8 cellular contexts compared by ENCODE assay signal in genomic region chr15:66503041-66503648, GRCh38. TPM values are rescaled to one million over a fixed set of nuclear protein-coding genes. Genes with fewer than 3 reads are reported as not detected.
A peak's percentile ranks its signal among the peaks of the same experiment; 100 is the strongest.
DNase-seq lines count a peak whose midpoint lies in the region; ATAC-seq, FAIRE-seq and TF ChIP-seq lines count a peak whose summit lies in the region.
"Not testable (repeated sequence)": the region's sequence is repeated elsewhere in the genome, so short reads cannot be mapped to it uniquely, and the experiment has no call there.

No MANE protein-coding gene starts in this region.

- not testable (repeated sequence) for H4K91ac ChIP-seq in neuronal stem cell (ENCODE audit: low read depth, low read length, poor library complexity)

- dilution Hi-C loops in keratinocyte (cut with MboI; ENCODE audit: extremely low pct_ligation_motif_present, low sequenced_read_pairs), result not testable (repeated sequence)

- H4K20me1 ChIP-seq in keratinocyte (ENCODE audit: control insufficient read depth, extremely low read depth, insufficient read depth, low read length), result peaks cover 19% of the 10 kb centered on the region

- peak overlapping the region; percentile 92 for H3K4me2 ChIP-seq in keratinocyte (ENCODE audit: control insufficient read depth, extremely low read depth, insufficient read depth, low read depth, low read length)
- H3K4me2 ChIP-seq in neuronal stem cell (ENCODE audit: insufficient read depth, low read length, poor library complexity, severe bottlenecking), result peak overlapping the region; percentile 26

- H3K27me3 ChIP-seq in CD4-positive, alpha-beta memory T cell (ENCODE audit: insufficient read depth, low read length); HUES64 (ENCODE audit: insufficient read depth, low read length); adipocyte (replicated peaks; ENCODE audit: control insufficient read depth, insufficient read depth, low read length); keratinocyte (ENCODE audit: control insufficient read depth, extremely low read depth, insufficient read depth, low read length); neuronal stem cell (ENCODE audit: control insufficient read depth in 3 of 3, insufficient read depth in 3 of 3, low read depth in 1 of 3, low read length in 3 of 3); tibial artery: not testable (repeated sequence)

- ATAC-seq in T-cell (replicated peaks in 1 of 4), result not testable (repeated sequence)

- H3K36me3 Mint-ChIP-seq in CD4-positive, alpha-beta memory T cell, result peaks cover 38 to 74% of the 10 kb centered on the region in 2 donors
- H3K36me3 Mint-ChIP-seq in T-cell, result peaks cover 35% of the 10 kb centered on the region

- H2AK5ac ChIP-seq in neuronal stem cell (ENCODE audit: low read depth, low read length), result not testable (repeated sequence)

- peak overlapping the region; percentile 99 for H3K9ac ChIP-seq in HUES64 (ENCODE audit: low read depth, low read length)
- H3K9ac ChIP-seq in adipocyte (ENCODE audit: low read length), result peak overlapping the region; percentile 98
- peak overlapping the region; percentile 98 for H3K9ac ChIP-seq in keratinocyte (ENCODE audit: control insufficient read depth, extremely low read depth, insufficient read depth, low read length)
- H3K9ac ChIP-seq in neuronal stem cell (ENCODE audit: low read depth, low read length, poor library complexity), result not testable (repeated sequence)

- H3K4ac ChIP-seq in neuronal stem cell (ENCODE audit: low read length), result not testable (repeated sequence)

- not testable (repeated sequence) for H3K9me1 ChIP-seq in keratinocyte (ENCODE audit: control insufficient read depth, extremely low read depth, insufficient read depth, low read length)

- H3K79me1 ChIP-seq in neuronal stem cell (ENCODE audit: low read depth, low read length), result not testable (repeated sequence)

- H3K4me3 Mint-ChIP-seq in CD4-positive, alpha-beta memory T cell, result peak overlapping the region; percentile 98 to 100 (median 100)
- H3K4me3 Mint-ChIP-seq in T-cell, result peak overlapping the region; percentile 91 to 100 (median 99)

- not testable (repeated sequence) for DNase-seq in CD4-positive, alpha-beta memory T cell; T-cell; epithelial cell of esophagus (ENCODE audit: low read depth); keratinocyte (ENCODE audit: low read depth, low spot score); neuronal stem cell (ENCODE audit: low spot score); tibial artery
- DNase-seq in adipocyte (ENCODE audit: low read depth), result peak; percentile 7

- peak overlapping the region; percentile 89 for H3K27ac ChIP-seq in CD4-positive, alpha-beta memory T cell (ENCODE audit: low read depth, low read length)
- peak overlapping the region; percentile 97 for H3K27ac ChIP-seq in HUES64 (ENCODE audit: low read depth, low read length)
- peak overlapping the region; percentile 99 for H3K27ac ChIP-seq in keratinocyte (ENCODE audit: control insufficient read depth, insufficient read depth, low read length)
- H3K27ac ChIP-seq in neuronal stem cell (replicated peaks; ENCODE audit: low read length), result not testable (repeated sequence)
- peak overlapping the region; percentile 88 to 90 for H3K27ac ChIP-seq in tibial artery

- peaks cover 53% of the 10 kb centered on the region for H3K36me3 ChIP-seq in CD4-positive, alpha-beta memory T cell (ENCODE audit: insufficient read depth, low read length)
- peaks cover 61% of the 10 kb centered on the region for H3K36me3 ChIP-seq in HUES64 (ENCODE audit: insufficient read depth, low read length)
- peaks cover 49% of the 10 kb centered on the region for H3K36me3 ChIP-seq in adipocyte (ENCODE audit: control insufficient read depth, insufficient read depth, low read length, severe bottlenecking)
- peaks cover 27 to 42% of the 10 kb centered on the region in 2 experiments for H3K36me3 ChIP-seq in keratinocyte (ENCODE audit: control insufficient read depth in 2 of 2, extremely low read depth in 1 of 2, insufficient read depth in 2 of 2, low read length in 2 of 2)
- H3K36me3 ChIP-seq in neuronal stem cell (replicated peaks in 1 of 2; ENCODE audit: control insufficient read depth in 2 of 2, insufficient read depth in 2 of 2, low read length in 2 of 2), result peaks cover 31 to 57% of the 10 kb centered on the region in 2 donors
- H3K36me3 ChIP-seq in tibial artery, result peaks cover 48 to 49% (median 49%) of the 10 kb centered on the region in 3 donors

- H3K18ac ChIP-seq in neuronal stem cell (ENCODE audit: low read length), result not testable (repeated sequence)

- H3K27me3 Mint-ChIP-seq in CD4-positive, alpha-beta memory T cell; T-cell: not testable (repeated sequence)

- POLR2A ChIA-PET in CD4-positive, alpha-beta memory T cell (lab: Charles Lee; ENCODE audit: partially characterized antibody), result interaction anchor here (0.5 to 3.7 kb wide), 8 partner anchors 8 to 209 kb away, joined by 3 to 44 read pairs (median 4); partner anchors contain the start of genes DIS3L and MAP2K1
- POLR2A ChIA-PET in T-cell (lab: Charles Lee), result interaction anchor here in 1 of 2 donors (0.6 to 1.2 kb wide), 3 partner anchors 31 to 149 kb away, joined by 3 to 16 read pairs (median 12); no protein-coding TSS in a partner anchor

- H3K79me2 ChIP-seq in keratinocyte (ENCODE audit: control insufficient read depth, insufficient read depth, low read length), result peaks cover 73% of the 10 kb centered on the region

- not testable (repeated sequence) for FAIRE-seq in keratinocyte (lab: Jason Lieb, UNC)

- 63% methylated on average over 13 of the region's 13 CpGs for WGBS in HUES64
- WGBS in neuronal stem cell (ENCODE audit: extremely low coverage in 2 of 2, insufficient read length in 2 of 2, insufficient replicate concordance in 1 of 2), 2 donors, result no CpG with 5 or more reads among the region's 13 CpGs

- H3K4me1 ChIP-seq in CD4-positive, alpha-beta memory T cell (ENCODE audit: insufficient read depth, low read length), result peaks cover 41% of the 10 kb centered on the region
- not testable (repeated sequence) for H3K4me1 ChIP-seq in HUES64 (ENCODE audit: insufficient read depth, low read length)
- H3K4me1 ChIP-seq in adipocyte (ENCODE audit: control insufficient read depth, insufficient read depth, low read length) (peaks cover 31% of the 10 kb centered on the region), keratinocyte (ENCODE audit: control insufficient read depth, extremely low read depth, insufficient read depth, low read length) (peaks cover 17% of the 10 kb centered on the region), neuronal stem cell (ENCODE audit: control insufficient read depth in 2 of 2, insufficient read depth in 1 of 2, low read depth in 1 of 2, low read length in 2 of 2) (peaks cover 4 to 12% of the 10 kb centered on the region in 2 donors), tibial artery (peaks cover 0 to 29% (median 19%) of the 10 kb centered on the region in 4 donors)

- H2BK120ac ChIP-seq in neuronal stem cell (ENCODE audit: low read depth, low read length), result not testable (repeated sequence)

- intact Hi-C loops in CD4-positive, alpha-beta memory T cell (cut with micrococcal nuclease), result loop anchor here (10.0 kb wide), 1 partner anchor 1198 kb away; the partner anchor contains the start of gene RNU5B-1
- intact Hi-C loops in tibial artery (cut with DNase I; ENCODE audit: low total_unique reads), result not testable (repeated sequence)

- CTCF ChIA-PET in CD4-positive, alpha-beta memory T cell (lab: Charles Lee; ENCODE audit: partially characterized antibody), result interaction anchor here (1.3 to 3.4 kb wide), 4 partner anchors 16 to 893 kb away, joined by 3 to 25 read pairs (median 4); partner anchors contain the start of gene MAP2K1
- CTCF ChIA-PET in T-cell (lab: Charles Lee), result not testable (repeated sequence)

- peak overlapping the region; percentile 86 to 97 for H3K4me3 ChIP-seq in CD4-positive, alpha-beta memory T cell (ENCODE audit: low read length in 2 of 2)
- H3K4me3 ChIP-seq in HUES64 (ENCODE audit: low read length) (peak overlapping the region; percentile 92), adipocyte (ENCODE audit: low read length) (peak overlapping the region; percentile 93), epithelial cell of esophagus (ENCODE audit: low read length) (peak overlapping the region; percentile 100), keratinocyte (ENCODE audit: control insufficient read depth in 2 of 3, extremely low read depth in 1 of 3, insufficient read depth in 2 of 3, low read depth in 1 of 3, low read length in 3 of 3) (peak overlapping the region; percentile 89 to 99 (median 98)), neuronal stem cell (ENCODE audit: low read length in 2 of 2) (peak overlapping the region in 1 of 2 donors; percentile 81), tibial artery (peak overlapping the region; percentile 77 to 78)

- not testable (repeated sequence) for H3K9me3 ChIP-seq in CD4-positive, alpha-beta memory T cell (ENCODE audit: control insufficient read depth in 1 of 2, low read length in 2 of 2); HUES64 (ENCODE audit: insufficient read depth, low read depth, low read length); adipocyte (ENCODE audit: control insufficient read depth, low read length); keratinocyte (ENCODE audit: control insufficient read depth, low read depth, low read length); neuronal stem cell (replicated peaks in 1 of 2; ENCODE audit: control insufficient read depth in 2 of 2, insufficient read depth in 1 of 2, low read depth in 1 of 2, low read length in 2 of 2); tibial artery

- H2BK15ac ChIP-seq in neuronal stem cell (ENCODE audit: low read length), result not testable (repeated sequence)

- not testable (repeated sequence) for H2AFZ ChIP-seq in keratinocyte (ENCODE audit: control insufficient read depth, low read length); neuronal stem cell (ENCODE audit: low read length)

- H3K27ac Mint-ChIP-seq in CD4-positive, alpha-beta memory T cell, result peak overlapping the region; percentile 96 to 100 (median 99)
- H3K27ac Mint-ChIP-seq in T-cell, result peak overlapping the region; percentile 98

- not testable (repeated sequence) for H3K14ac ChIP-seq in neuronal stem cell (ENCODE audit: low read length)

- not testable (repeated sequence) for H2BK12ac ChIP-seq in neuronal stem cell (ENCODE audit: low read length)

- H2BK5ac ChIP-seq in neuronal stem cell (ENCODE audit: low read length), result not testable (repeated sequence)

- H3K4me1 Mint-ChIP-seq in CD4-positive, alpha-beta memory T cell, result peaks cover 35 to 78% (median 49%) of the 10 kb centered on the region in 4 donors
- peaks cover 59 to 61% (median 59%) of the 10 kb centered on the region in 3 donors for H3K4me1 Mint-ChIP-seq in T-cell

- H4K8ac ChIP-seq in neuronal stem cell (ENCODE audit: low read depth, low read length), result not testable (repeated sequence)

- H3K23ac ChIP-seq in neuronal stem cell (ENCODE audit: low read depth, low read length, poor library complexity), result not testable (repeated sequence)

- not testable (repeated sequence) for TF ChIP-seq CTCF in epithelial cell of esophagus (IDR thresholded peaks at IDR 0.05; ENCODE audit: insufficient read depth, low read depth, low read length, missing control alignments); keratinocyte (optimal IDR thresholded peaks at IDR 0.05 in 1 of 3, IDR thresholded peaks at IDR 0.05 in 1 of 3, conservative IDR thresholded peaks at IDR 0.05 in 1 of 3; ENCODE audit: extremely low read depth in 1 of 3, insufficient read depth in 2 of 3, low read length in 3 of 3); tibial artery (IDR thresholded peaks at IDR 0.05)

- not testable (repeated sequence) for H3K9me3 Mint-ChIP-seq in CD4-positive, alpha-beta memory T cell; T-cell

RNA-seq across cellular contexts. Expression of gene RPL4, which starts 1.5 kb away (rescaled TPM):
- total RNA-seq in CD4-positive, alpha-beta memory T cell, result 1,000 to 10,000 TPM; 3,820 to 4,004 TPM
- polyA plus RNA-seq in CD4-positive, alpha-beta memory T cell, result 1,000 to 10,000 TPM; 1,070 to 1,459 TPM
- polyA plus RNA-seq in HUES64 (2013, experiment 1 of 2), result 3,610 TPM
- 3,887 TPM for polyA plus RNA-seq in HUES64 (2013, experiment 2 of 2)
- 1,000 to 10,000 TPM; 3,314 to 3,887 (median 3,346) TPM for total RNA-seq in T-cell
- 4,775 to 5,343 TPM (median 4,989 TPM) in 3 replicates for polyA plus RNA-seq in keratinocyte
- polyA plus RNA-seq in keratinocyte (2011; ENCODE audit: low read depth), result 1,839 TPM
- polyA plus RNA-seq in keratinocyte (2011; cell fraction: cytosol; rRNA removed), result 5,273 and 5,283 TPM in 2 replicates
- polyA plus RNA-seq in keratinocyte (2011; cell fraction: nucleus; rRNA removed), result 1,423 and 1,500 TPM in 2 replicates
- polyA plus RNA-seq in keratinocyte (2012; ENCODE audit: low replicate concordance), result 4,114 and 4,154 TPM in 2 replicates
- polyA minus RNA-seq in keratinocyte, result 3,166 to 4,283 TPM (median 3,515 TPM) in 3 replicates
- 2,751 TPM for polyA minus RNA-seq in keratinocyte (2011; cell fraction: cytosol; rRNA and poly(A)+ RNA removed)
- 518 and 680 TPM in 2 replicates for polyA minus RNA-seq in keratinocyte (2011; cell fraction: nucleus; rRNA and poly(A)+ RNA removed)
- polyA plus RNA-seq in neuronal stem cell (2013, experiment 1 of 2), result 3,499 TPM
- polyA plus RNA-seq in neuronal stem cell (2013, experiment 2 of 2), result 3,563 TPM

RNA-seq across cellular contexts. Expression of gene ZWILCH, which starts 2.0 kb away (rescaled TPM):
- 1 to 10 TPM; 5.1 to 6.5 TPM for total RNA-seq in CD4-positive, alpha-beta memory T cell
- polyA plus RNA-seq in CD4-positive, alpha-beta memory T cell, result 1 to 10 TPM; 6.2 to 7.2 TPM
- 52.4 TPM for polyA plus RNA-seq in HUES64 (2013, experiment 1 of 2)
- polyA plus RNA-seq in HUES64 (2013, experiment 2 of 2), result 48.1 TPM
- total RNA-seq in T-cell, result 1 to 10 TPM; 4.9 to 9.2 (median 6.2) TPM
- polyA plus RNA-seq in keratinocyte, result 15.6 to 34.9 TPM (median 17.8 TPM) in 3 replicates
- polyA plus RNA-seq in keratinocyte (2011; ENCODE audit: low read depth), result 13.9 TPM
- polyA plus RNA-seq in keratinocyte (2011; cell fraction: cytosol; rRNA removed), result 11.6 and 19.9 TPM in 2 replicates
- polyA plus RNA-seq in keratinocyte (2011; cell fraction: nucleus; rRNA removed), result 16.0 and 17.3 TPM in 2 replicates
- 4.2 and 15.4 TPM in 2 replicates for polyA plus RNA-seq in keratinocyte (2012; ENCODE audit: low replicate concordance)
- polyA minus RNA-seq in keratinocyte, result 7.3 to 33.6 TPM (median 7.8 TPM) in 3 replicates
- 10.0 TPM for polyA minus RNA-seq in keratinocyte (2011; cell fraction: cytosol; rRNA and poly(A)+ RNA removed)
- 7.5 and 16.2 TPM in 2 replicates for polyA minus RNA-seq in keratinocyte (2011; cell fraction: nucleus; rRNA and poly(A)+ RNA removed)
- 22.1 TPM for polyA plus RNA-seq in neuronal stem cell (2013, experiment 1 of 2)
- 23.8 TPM for polyA plus RNA-seq in neuronal stem cell (2013, experiment 2 of 2)

RNA-seq across cellular contexts. Expression of gene SNAPC5, which starts 5.6 kb away (rescaled TPM):
- 10 to 100 TPM; 32.5 to 36.6 TPM for total RNA-seq in CD4-positive, alpha-beta memory T cell
- polyA plus RNA-seq in CD4-positive, alpha-beta memory T cell, result 10 to 100 TPM; 58.2 to 76.1 TPM
- polyA plus RNA-seq in HUES64 (2013, experiment 1 of 2), result 19.0 TPM
- 23.8 TPM for polyA plus RNA-seq in HUES64 (2013, experiment 2 of 2)
- total RNA-seq in T-cell, result 10 to 100 TPM; 23.4 to 37.5 (median 34.0) TPM
- polyA plus RNA-seq in keratinocyte, result 9.6 to 20.6 TPM (median 16.1 TPM) in 3 replicates
- polyA plus RNA-seq in keratinocyte (2011; ENCODE audit: low read depth), result 14.1 TPM
- polyA plus RNA-seq in keratinocyte (2011; cell fraction: cytosol; rRNA removed), result 15.9 and 17.5 TPM in 2 replicates
- 6.5 and 7.5 TPM in 2 replicates for polyA plus RNA-seq in keratinocyte (2011; cell fraction: nucleus; rRNA removed)
- polyA plus RNA-seq in keratinocyte (2012; ENCODE audit: low replicate concordance), result 11.8 and 22.9 TPM in 2 replicates
- 1.8 to 9.0 TPM (median 7.2 TPM) in 3 replicates for polyA minus RNA-seq in keratinocyte
- 7.9 TPM for polyA minus RNA-seq in keratinocyte (2011; cell fraction: cytosol; rRNA and poly(A)+ RNA removed)
- polyA minus RNA-seq in keratinocyte (2011; cell fraction: nucleus; rRNA and poly(A)+ RNA removed), result 0.93 and 1.6 TPM in 2 replicates
- 22.8 TPM for polyA plus RNA-seq in neuronal stem cell (2013, experiment 1 of 2)
- polyA plus RNA-seq in neuronal stem cell (2013, experiment 2 of 2), result 24.2 TPM
